ENCODE assay signal across 1 cellular context in the genomic region with DNA sequence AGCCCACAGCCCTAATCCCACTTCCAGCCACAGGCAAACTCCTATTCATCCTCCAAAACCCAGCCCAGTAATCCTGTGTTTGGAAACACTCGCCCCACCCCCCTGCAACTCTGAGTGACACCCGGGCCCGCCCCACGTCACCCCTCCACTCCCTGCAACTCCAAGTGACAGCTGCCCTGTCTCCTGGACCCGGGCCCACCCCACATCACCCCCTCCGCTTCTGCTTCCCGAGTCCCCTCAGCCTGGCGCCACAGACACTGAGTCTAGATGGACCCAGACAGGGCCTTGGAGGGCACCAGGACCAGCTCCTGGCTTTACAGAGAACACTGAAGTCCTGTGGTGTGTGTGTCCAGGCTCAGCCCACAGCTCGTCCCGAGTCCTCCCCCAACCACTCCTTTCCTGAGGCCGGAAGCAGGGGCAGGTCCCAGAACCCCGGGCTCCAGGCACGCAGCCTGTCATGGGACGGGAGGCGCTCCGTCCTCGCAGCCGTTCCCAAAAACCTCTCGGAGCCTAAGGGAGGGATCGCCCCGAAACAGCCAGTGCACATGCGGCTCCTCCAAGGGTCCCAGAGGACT.
A peak's percentile ranks its signal among the peaks of the same experiment; 100 is the strongest.
TF ChIP-seq lines count a peak whose summit lies in the region.

No MANE protein-coding gene starts in this region.

TF ChIP-seq in HepG2, 621 proteins besides CTCF, POLR2A, EP300 and RAD21 (continues in another document):
- TF ChIP-seq MED1 (CRISPR knock-in tag; IDR thresholded peaks at IDR 0.05) (no peak), ZC3H13 (CRISPR knock-in tag; IDR thresholded peaks at IDR 0.05) (peak; percentile 63; the same call in 1 of the 2 replicates), RORA (CRISPR knock-in tag; IDR thresholded peaks at IDR 0.05) (no peak), XRCC5 (optimal IDR thresholded peaks at IDR 0.05; ENCODE audit: low read length) (peak; percentile 53), NR2C2 (CRISPR knock-in tag; IDR thresholded peaks at IDR 0.05; ENCODE audit: borderline replicate concordance) (no peak), ZNF343 (CRISPR knock-in tag; IDR thresholded peaks at IDR 0.05) (no peak), ZNF282 (IDR thresholded peaks at IDR 0.05; ENCODE audit: partially characterized antibody) (no peak), FOXO1 (CRISPR knock-in tag; IDR thresholded peaks at IDR 0.05) (no peak), CHD4 (IDR thresholded peaks at IDR 0.05; ENCODE audit: borderline replicate concordance, low read length) (no peak), GFI1 (CRISPR knock-in tag; IDR thresholded peaks at IDR 0.05; ENCODE audit: borderline replicate concordance) (0 out of 2 replicates have a peak, but pooled peaks have one; percentile 27), ZNF589 (CRISPR knock-in tag; conservative IDR thresholded peaks at IDR 0.05) (no peak), KDM5A (IDR thresholded peaks at IDR 0.05; ENCODE audit: borderline replicate concordance, low read length) (no peak), ZNF570 (CRISPR knock-in tag; IDR thresholded peaks at IDR 0.05; ENCODE audit: borderline replicate concordance) (no peak), RARA (CRISPR knock-in tag; IDR thresholded peaks at IDR 0.05) (no peak), BRD4 (CRISPR knock-in tag; IDR thresholded peaks at IDR 0.05) (no peak), ELF3 (CRISPR knock-in tag; IDR thresholded peaks at IDR 0.05) (peak; percentile 24; the same call in 1 of the 2 replicates), ZFP62 (CRISPR knock-in tag; IDR thresholded peaks at IDR 0.05) (no peak), ZNF260 (CRISPR knock-in tag; IDR thresholded peaks at IDR 0.05; ENCODE audit: borderline replicate concordance, low read depth) (no peak), STAT5B (CRISPR knock-in tag; IDR thresholded peaks at IDR 0.05) (no peak), YEATS4 (CRISPR knock-in tag; IDR thresholded peaks at IDR 0.05; ENCODE audit: borderline replicate concordance) (no peak), ZNF329 (CRISPR knock-in tag; IDR thresholded peaks at IDR 0.05; ENCODE audit: low read depth) (no peak), RELA (CRISPR knock-in tag; IDR thresholded peaks at IDR 0.05) (no peak), ZNF17 (CRISPR knock-in tag; IDR thresholded peaks at IDR 0.05) (no peak), ZNF335 (CRISPR knock-in tag; IDR thresholded peaks at IDR 0.05) (0 out of 2 replicates have a peak, but pooled peaks have one; percentile 51), ZNF775 (CRISPR knock-in tag; IDR thresholded peaks at IDR 0.05; ENCODE audit: borderline replicate concordance) (no peak), KAT7 (CRISPR knock-in tag; IDR thresholded peaks at IDR 0.05; ENCODE audit: borderline replicate concordance) (no peak), ZNF263 (CRISPR knock-in tag; IDR thresholded peaks at IDR 0.05) (peak; percentile 91), ZNF569 (CRISPR knock-in tag; IDR thresholded peaks at IDR 0.05; ENCODE audit: borderline replicate concordance) (no peak), RBFOX2 (IDR thresholded peaks at IDR 0.05; ENCODE audit: low read depth, low read length) (peak; percentile 6; the same call in 1 of the 2 replicates), ZNF83 (CRISPR knock-in tag; IDR thresholded peaks at IDR 0.05; ENCODE audit: borderline replicate concordance) (no peak), RBAK (CRISPR knock-in tag; IDR thresholded peaks at IDR 0.05) (no peak), KDM2A (CRISPR knock-in tag; IDR thresholded peaks at IDR 0.05; ENCODE audit: borderline replicate concordance, low read depth) (0 out of 2 replicates have a peak, but pooled peaks have one; percentile 32), ZNF850 (CRISPR knock-in tag; conservative IDR thresholded peaks at IDR 0.05) (no peak), SSRP1 (CRISPR knock-in tag; IDR thresholded peaks at IDR 0.05) (no peak), RFX5 (IDR thresholded peaks at IDR 0.05; ENCODE audit: low read depth, low read length) (no peak), MTF1 (CRISPR knock-in tag; IDR thresholded peaks at IDR 0.05) (no peak), RCOR2 (CRISPR knock-in tag; IDR thresholded peaks at IDR 0.05) (no peak), ZNF274 (CRISPR knock-in tag; IDR thresholded peaks at IDR 0.05) (no peak), ETV5 (CRISPR knock-in tag; IDR thresholded peaks at IDR 0.05; ENCODE audit: borderline replicate concordance) (peak; percentile 83), HOXD1 (CRISPR knock-in tag; IDR thresholded peaks at IDR 0.05) (no peak), RXRA (CRISPR knock-in tag; IDR thresholded peaks at IDR 0.05) (no peak)
- TF ChIP-seq, protein P1, sequence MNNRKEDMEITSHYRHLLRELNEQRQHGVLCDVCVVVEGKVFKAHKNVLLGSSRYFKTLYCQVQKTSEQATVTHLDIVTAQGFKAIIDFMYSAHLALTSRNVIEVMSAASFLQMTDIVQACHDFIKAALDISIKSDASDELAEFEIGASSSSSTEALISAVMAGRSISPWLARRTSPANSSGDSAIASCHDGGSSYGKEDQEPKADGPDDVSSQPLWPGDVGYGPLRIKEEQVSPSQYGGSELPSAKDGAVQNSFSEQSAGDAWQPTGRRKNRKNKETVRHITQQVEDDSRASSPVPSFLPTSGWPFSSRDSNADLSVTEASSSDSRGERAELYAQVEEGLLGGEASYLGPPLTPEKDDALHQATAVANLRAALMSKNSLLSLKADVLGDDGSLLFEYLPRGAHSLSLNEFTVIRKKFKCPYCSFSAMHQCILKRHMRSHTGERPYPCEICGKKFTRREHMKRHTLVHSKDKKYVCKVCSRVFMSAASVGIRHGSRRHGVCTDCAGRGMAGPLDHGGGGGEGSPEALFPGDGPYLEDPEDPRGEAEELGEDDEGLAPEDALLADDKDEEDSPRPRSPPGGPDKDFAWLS (CRISPR knock-in tag; IDR thresholded peaks at IDR 0.05; ENCODE audit: borderline replicate concordance): no peak
- TF ChIP-seq, protein P2, sequence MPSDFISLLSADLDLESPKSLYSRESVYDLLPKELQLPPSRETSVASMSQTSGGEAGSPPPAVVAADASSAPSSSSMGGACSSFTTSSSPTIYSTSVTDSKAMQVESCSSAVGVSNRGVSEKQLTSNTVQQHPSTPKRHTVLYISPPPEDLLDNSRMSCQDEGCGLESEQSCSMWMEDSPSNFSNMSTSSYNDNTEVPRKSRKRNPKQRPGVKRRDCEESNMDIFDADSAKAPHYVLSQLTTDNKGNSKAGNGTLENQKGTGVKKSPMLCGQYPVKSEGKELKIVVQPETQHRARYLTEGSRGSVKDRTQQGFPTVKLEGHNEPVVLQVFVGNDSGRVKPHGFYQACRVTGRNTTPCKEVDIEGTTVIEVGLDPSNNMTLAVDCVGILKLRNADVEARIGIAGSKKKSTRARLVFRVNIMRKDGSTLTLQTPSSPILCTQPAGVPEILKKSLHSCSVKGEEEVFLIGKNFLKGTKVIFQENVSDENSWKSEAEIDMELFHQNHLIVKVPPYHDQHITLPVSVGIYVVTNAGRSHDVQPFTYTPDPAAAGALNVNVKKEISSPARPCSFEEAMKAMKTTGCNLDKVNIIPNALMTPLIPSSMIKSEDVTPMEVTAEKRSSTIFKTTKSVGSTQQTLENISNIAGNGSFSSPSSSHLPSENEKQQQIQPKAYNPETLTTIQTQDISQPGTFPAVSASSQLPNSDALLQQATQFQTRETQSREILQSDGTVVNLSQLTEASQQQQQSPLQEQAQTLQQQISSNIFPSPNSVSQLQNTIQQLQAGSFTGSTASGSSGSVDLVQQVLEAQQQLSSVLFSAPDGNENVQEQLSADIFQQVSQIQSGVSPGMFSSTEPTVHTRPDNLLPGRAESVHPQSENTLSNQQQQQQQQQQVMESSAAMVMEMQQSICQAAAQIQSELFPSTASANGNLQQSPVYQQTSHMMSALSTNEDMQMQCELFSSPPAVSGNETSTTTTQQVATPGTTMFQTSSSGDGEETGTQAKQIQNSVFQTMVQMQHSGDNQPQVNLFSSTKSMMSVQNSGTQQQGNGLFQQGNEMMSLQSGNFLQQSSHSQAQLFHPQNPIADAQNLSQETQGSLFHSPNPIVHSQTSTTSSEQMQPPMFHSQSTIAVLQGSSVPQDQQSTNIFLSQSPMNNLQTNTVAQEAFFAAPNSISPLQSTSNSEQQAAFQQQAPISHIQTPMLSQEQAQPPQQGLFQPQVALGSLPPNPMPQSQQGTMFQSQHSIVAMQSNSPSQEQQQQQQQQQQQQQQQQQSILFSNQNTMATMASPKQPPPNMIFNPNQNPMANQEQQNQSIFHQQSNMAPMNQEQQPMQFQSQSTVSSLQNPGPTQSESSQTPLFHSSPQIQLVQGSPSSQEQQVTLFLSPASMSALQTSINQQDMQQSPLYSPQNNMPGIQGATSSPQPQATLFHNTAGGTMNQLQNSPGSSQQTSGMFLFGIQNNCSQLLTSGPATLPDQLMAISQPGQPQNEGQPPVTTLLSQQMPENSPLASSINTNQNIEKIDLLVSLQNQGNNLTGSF (CRISPR knock-in tag; IDR thresholded peaks at IDR 0.05): no peak
- TF ChIP-seq, protein P3, sequence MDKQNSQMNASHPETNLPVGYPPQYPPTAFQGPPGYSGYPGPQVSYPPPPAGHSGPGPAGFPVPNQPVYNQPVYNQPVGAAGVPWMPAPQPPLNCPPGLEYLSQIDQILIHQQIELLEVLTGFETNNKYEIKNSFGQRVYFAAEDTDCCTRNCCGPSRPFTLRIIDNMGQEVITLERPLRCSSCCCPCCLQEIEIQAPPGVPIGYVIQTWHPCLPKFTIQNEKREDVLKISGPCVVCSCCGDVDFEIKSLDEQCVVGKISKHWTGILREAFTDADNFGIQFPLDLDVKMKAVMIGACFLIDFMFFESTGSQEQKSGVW (CRISPR knock-in tag; IDR thresholded peaks at IDR 0.05; ENCODE audit: borderline replicate concordance): no peak
- TF ChIP-seq, protein P4, sequence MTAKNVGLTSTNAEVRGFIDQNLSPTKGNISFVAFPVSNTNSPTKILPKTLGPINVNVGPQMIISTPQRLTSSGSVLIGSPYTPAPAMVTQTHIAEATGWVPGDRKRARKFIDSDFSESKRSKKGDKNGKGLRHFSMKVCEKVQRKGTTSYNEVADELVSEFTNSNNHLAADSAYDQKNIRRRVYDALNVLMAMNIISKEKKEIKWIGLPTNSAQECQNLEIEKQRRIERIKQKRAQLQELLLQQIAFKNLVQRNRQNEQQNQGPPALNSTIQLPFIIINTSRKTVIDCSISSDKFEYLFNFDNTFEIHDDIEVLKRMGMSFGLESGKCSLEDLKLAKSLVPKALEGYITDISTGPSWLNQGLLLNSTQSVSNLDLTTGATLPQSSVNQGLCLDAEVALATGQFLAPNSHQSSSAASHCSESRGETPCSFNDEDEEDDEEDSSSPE (CRISPR knock-in tag; IDR thresholded peaks at IDR 0.05): no peak
- TF ChIP-seq, protein P5, sequence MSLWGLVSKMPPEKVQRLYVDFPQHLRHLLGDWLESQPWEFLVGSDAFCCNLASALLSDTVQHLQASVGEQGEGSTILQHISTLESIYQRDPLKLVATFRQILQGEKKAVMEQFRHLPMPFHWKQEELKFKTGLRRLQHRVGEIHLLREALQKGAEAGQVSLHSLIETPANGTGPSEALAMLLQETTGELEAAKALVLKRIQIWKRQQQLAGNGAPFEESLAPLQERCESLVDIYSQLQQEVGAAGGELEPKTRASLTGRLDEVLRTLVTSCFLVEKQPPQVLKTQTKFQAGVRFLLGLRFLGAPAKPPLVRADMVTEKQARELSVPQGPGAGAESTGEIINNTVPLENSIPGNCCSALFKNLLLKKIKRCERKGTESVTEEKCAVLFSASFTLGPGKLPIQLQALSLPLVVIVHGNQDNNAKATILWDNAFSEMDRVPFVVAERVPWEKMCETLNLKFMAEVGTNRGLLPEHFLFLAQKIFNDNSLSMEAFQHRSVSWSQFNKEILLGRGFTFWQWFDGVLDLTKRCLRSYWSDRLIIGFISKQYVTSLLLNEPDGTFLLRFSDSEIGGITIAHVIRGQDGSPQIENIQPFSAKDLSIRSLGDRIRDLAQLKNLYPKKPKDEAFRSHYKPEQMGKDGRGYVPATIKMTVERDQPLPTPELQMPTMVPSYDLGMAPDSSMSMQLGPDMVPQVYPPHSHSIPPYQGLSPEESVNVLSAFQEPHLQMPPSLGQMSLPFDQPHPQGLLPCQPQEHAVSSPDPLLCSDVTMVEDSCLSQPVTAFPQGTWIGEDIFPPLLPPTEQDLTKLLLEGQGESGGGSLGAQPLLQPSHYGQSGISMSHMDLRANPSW (CRISPR knock-in tag; IDR thresholded peaks at IDR 0.05; ENCODE audit: borderline replicate concordance): no peak
- TF ChIP-seq, protein P6, sequence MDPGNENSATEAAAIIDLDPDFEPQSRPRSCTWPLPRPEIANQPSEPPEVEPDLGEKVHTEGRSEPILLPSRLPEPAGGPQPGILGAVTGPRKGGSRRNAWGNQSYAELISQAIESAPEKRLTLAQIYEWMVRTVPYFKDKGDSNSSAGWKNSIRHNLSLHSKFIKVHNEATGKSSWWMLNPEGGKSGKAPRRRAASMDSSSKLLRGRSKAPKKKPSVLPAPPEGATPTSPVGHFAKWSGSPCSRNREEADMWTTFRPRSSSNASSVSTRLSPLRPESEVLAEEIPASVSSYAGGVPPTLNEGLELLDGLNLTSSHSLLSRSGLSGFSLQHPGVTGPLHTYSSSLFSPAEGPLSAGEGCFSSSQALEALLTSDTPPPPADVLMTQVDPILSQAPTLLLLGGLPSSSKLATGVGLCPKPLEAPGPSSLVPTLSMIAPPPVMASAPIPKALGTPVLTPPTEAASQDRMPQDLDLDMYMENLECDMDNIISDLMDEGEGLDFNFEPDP (CRISPR knock-in tag; conservative IDR thresholded peaks at IDR 0.05): no peak
- TF ChIP-seq, protein P7, sequence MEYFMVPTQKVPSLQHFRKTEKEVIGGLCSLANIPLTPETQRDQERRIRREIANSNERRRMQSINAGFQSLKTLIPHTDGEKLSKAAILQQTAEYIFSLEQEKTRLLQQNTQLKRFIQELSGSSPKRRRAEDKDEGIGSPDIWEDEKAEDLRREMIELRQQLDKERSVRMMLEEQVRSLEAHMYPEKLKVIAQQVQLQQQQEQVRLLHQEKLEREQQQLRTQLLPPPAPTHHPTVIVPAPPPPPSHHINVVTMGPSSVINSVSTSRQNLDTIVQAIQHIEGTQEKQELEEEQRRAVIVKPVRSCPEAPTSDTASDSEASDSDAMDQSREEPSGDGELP (IDR thresholded peaks at IDR 0.05; ENCODE audit: borderline replicate concordance, low read depth): no peak
